8 cellular contexts compared by ENCODE assay signal in the genomic region with DNA sequence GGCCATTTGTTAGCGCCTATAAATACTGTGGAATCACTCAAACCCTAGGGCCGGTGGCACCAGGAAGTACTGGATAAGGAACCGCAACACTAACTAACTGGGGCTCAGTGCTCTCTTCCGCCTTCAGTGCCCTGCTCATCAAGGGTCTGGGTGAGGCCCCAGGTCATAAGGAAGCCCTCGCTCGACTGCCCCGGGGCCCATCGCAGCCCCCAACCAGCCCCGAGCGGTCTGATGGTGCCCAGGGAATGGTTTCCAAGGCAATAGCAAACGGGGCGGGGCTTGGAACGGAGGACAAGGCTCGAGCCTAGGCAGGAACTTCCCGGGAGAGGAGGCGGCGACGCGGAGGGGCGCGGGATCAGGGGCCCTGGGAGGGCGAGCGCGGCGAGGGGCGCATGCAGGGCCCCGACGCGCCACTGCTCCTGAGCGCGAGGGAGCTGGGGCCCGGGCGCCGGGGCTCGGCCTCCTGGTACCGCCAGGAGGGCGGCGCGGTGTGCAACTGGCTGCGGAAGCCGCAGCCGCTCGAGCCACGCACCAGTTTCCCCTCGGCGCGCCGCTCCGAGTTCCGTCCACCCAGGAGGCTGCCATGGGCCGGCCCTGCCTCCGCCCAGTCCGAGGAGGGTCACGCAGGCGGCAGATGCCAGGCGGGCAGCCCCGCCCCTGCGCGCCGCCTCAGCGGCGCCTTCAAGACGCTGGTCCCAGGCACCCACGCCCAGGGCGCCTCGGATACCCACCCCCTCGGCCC. TPM values are rescaled to one million over a fixed set of nuclear protein-coding genes. Genes with fewer than 3 reads are reported as not detected.
DNase-seq lines count a peak whose midpoint lies in the region; ATAC-seq and TF ChIP-seq lines count a peak whose summit lies in the region.

A gene with protein sequence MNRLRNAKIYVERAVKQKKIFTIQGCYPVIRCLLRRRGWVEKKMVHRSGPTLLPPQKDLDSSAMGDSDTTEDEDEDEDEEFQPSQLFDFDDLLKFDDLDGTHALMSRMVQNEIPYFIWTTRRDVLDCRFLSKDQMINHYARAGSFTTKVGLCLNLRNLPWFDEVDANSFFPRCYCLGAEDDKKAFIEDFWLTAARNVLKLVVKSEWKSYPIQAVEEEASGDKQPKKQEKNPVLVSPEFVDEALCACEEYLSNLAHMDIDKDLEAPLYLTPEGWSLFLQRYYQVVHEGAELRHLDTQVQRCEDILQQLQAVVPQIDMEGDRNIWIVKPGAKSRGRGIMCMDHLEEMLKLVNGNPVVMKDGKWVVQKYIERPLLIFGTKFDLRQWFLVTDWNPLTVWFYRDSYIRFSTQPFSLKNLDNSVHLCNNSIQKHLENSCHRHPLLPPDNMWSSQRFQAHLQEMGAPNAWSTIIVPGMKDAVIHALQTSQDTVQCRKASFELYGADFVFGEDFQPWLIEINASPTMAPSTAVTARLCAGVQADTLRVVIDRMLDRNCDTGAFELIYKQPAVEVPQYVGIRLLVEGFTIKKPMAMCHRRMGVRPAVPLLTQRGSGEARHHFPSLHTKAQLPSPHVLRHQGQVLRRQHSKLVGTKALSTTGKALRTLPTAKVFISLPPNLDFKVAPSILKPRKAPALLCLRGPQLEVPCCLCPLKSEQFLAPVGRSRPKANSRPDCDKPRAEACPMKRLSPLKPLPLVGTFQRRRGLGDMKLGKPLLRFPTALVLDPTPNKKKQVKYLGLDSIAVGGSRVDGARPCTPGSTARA (plus strand): TSS at position 648 of the 742 bp plus-strand sequence. CDS start 400 bp downstream, outside the sequence.

- ATAC-seq in HG02981 (IDR thresholded peaks at IDR 0.05; ENCODE audit: unreplicated experiment), result peak; percentile 48
- ATAC-seq in stimulated activated effector memory CD8-positive, alpha-beta T cell treated with anti-CD3 and anti-CD28 coated beads, Interleukin-12 subunit alpha, Interleukin-12 subunit beta, amount 100 ng/mL, for 72 hours, result peak; percentile 63

- H3K4me1 Mint-ChIP-seq in endodermal cell, result peaks cover 8% of the 10 kb centered on the region
- peaks cover 45% of the 10 kb centered on the region for H3K4me1 Mint-ChIP-seq in stimulated activated effector memory CD8-positive, alpha-beta T cell treated with anti-CD3 and anti-CD28 coated beads, Interleukin-12 subunit alpha, Interleukin-12 subunit beta, amount 100 ng/mL, for 72 hours

- H3K9ac ChIP-seq in endodermal cell (ENCODE audit: extremely low read depth, low read length, poor library complexity, severe bottlenecking), result peak within 1 kb of the TSS; percentile 39

- peaks cover 17% of the 10 kb centered on the region for H3K27me3 Mint-ChIP-seq in endodermal cell (ENCODE audit: insufficient read depth)

- peak within 1 kb of the TSS; percentile 71 for H3K4me3 ChIP-seq in endodermal cell (ENCODE audit: low read length)

- H3K4me3 Mint-ChIP-seq in endodermal cell, result peak within 1 kb of the TSS; percentile 61
- H3K4me3 Mint-ChIP-seq in stimulated activated effector memory CD8-positive, alpha-beta T cell treated with anti-CD3 and anti-CD28 coated beads, Interleukin-12 subunit alpha, Interleukin-12 subunit beta, amount 100 ng/mL, for 72 hours, result peak within 1 kb of the TSS; percentile 89

- H3K4me1 ChIP-seq in endodermal cell (ENCODE audit: control insufficient read depth, insufficient read depth, low read length), result peaks cover 3% of the 10 kb centered on the region

- no peaks in the 10 kb centered on the region for H3K9me3 ChIP-seq in endodermal cell (ENCODE audit: control insufficient read depth, low read length)

- 3% methylated on average over 35 to 67 of the region's 67 CpGs for WGBS in endodermal cell (ENCODE audit: insufficient coverage in 1 of 2, insufficient read length in 1 of 2), 2 experiments

- peak within 1 kb of the TSS; percentile 71 for H3K27ac ChIP-seq in endodermal cell (ENCODE audit: low read depth, low read length)

- H3K9me3 Mint-ChIP-seq in endodermal cell, result no peaks in the 10 kb centered on the region
- H3K9me3 Mint-ChIP-seq in stimulated activated effector memory CD8-positive, alpha-beta T cell treated with anti-CD3 and anti-CD28 coated beads, Interleukin-12 subunit alpha, Interleukin-12 subunit beta, amount 100 ng/mL, for 72 hours, result no peaks in the 10 kb centered on the region

- DNase-seq in NCI-H2081 (lab: John Stamatoyannopoulos, UW), result peak; percentile 45 to 51
- no peak for DNase-seq in NCI-H2081 treated with DMSO at 0.1 percent for 48 hours (lab: John Stamatoyannopoulos, UW)
- DNase-seq in NCI-H774 (lab: John Stamatoyannopoulos, UW), result peak; percentile 28
- DNase-seq in activated CD8-positive, alpha-beta memory T cell treated with anti-CD3 and anti-CD28 coated beads for 48 hours (ENCODE audit: low read depth in 2 of 3, low spot score in 2 of 3), result peak in 2 of 3 experiments; percentile 16 to 24
- peak; percentile 91 for DNase-seq in endodermal cell
- peak; percentile 59 to 60 for DNase-seq in lung microvascular endothelial cell (ENCODE audit: low read depth in 2 of 2)
- peak; percentile 20 to 73 for DNase-seq in stimulated activated effector memory CD8-positive, alpha-beta T cell treated with anti-CD3 and anti-CD28 coated beads, Interleukin-12 subunit alpha, Interleukin-12 subunit beta, amount 100 ng/mL, for 72 hours (ENCODE audit: low spot score in 2 of 2)

- peaks cover 6% of the 10 kb centered on the region for H3K27me3 ChIP-seq in endodermal cell (ENCODE audit: control insufficient read depth, insufficient read depth, low read length, poor library complexity, severe bottlenecking)

- TF ChIP-seq CTCF in endodermal cell (conservative IDR thresholded peaks at IDR 0.05), result no peak

- H3K36me3 Mint-ChIP-seq in endodermal cell (ENCODE audit: low read depth), result peaks cover 27% of the 10 kb centered on the region
- H3K36me3 Mint-ChIP-seq in stimulated activated effector memory CD8-positive, alpha-beta T cell treated with anti-CD3 and anti-CD28 coated beads, Interleukin-12 subunit alpha, Interleukin-12 subunit beta, amount 100 ng/mL, for 72 hours, result peaks cover 72% of the 10 kb centered on the region

- H3K36me3 ChIP-seq in endodermal cell (ENCODE audit: control insufficient read depth, insufficient read depth, low read length), result peaks cover 34% of the 10 kb centered on the region

- peak within 1 kb of the TSS; percentile 50 for H3K27ac Mint-ChIP-seq in endodermal cell
- peak within 1 kb of the TSS; percentile 96 for H3K27ac Mint-ChIP-seq in stimulated activated effector memory CD8-positive, alpha-beta T cell treated with anti-CD3 and anti-CD28 coated beads, Interleukin-12 subunit alpha, Interleukin-12 subunit beta, amount 100 ng/mL, for 72 hours

RNA-seq across cellular contexts. Expression of the gene that starts here (rescaled TPM):
- total RNA-seq in endodermal cell, result 10 to 100 TPM; 21.6 to 35.0 TPM
- polyA plus RNA-seq in endodermal cell (2013, experiment 1 of 2), result 32.0 TPM
- 27.1 TPM for polyA plus RNA-seq in endodermal cell (2013, experiment 2 of 2)
- total RNA-seq in lung microvascular endothelial cell, result 2.2 and 5.8 TPM in 2 replicates
